Comparison of ENCODE assay signal across 29 cellular contexts in the genomic region with DNA sequence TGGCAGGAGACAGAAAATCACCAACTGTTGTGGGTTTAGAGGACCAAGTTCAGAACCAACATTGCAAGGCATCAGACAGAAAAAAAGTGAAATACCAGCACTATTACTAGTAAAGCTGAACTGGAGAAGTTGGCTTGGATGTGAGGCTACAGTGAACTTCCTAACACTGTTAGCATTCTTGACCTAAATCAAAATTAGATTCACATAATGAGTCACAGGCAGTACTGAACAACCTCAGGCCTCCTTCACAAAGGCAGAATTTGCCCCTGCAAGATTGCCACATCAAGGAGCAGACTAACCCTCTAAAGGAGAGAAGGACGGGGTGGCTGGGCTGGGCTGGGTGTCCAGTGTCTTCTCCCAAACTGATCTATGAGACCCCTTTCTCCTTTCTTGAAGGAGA.
DNase-seq lines count a peak whose midpoint lies in the region; ATAC-seq and TF ChIP-seq lines count a peak whose summit lies in the region.
"Had no signal": no experiment of that assay in that cellular context is flagged by ENCODE, and none has a peak within 500 bp of the region (broad histone marks: within the 10 kb centered on the region; RNA-seq: fewer than 3 reads in every experiment).

No MANE protein-coding gene starts in this region.

- H3K79me1 ChIP-seq in IMR-90 (ENCODE audit: low read depth in 1 of 2, low read length in 2 of 2), result no peaks in the 10 kb centered on the region

- no peak overlapping the region for H2AFZ ChIP-seq in IMR-90 (replicated peaks; ENCODE audit: low read length, poor library complexity)

- TF ChIP-seq POLR2A in IMR-90 (IDR thresholded peaks at IDR 0.05; ENCODE audit: low read depth, low read length), result no peak
- no peak for TF ChIP-seq POLR2A in ovary (IDR thresholded peaks at IDR 0.05)

- peak; percentile 90 for ATAC-seq in IMR-90 (ENCODE audit: low read depth)
- ATAC-seq in GM19351 (IDR thresholded peaks at IDR 0.05; ENCODE audit: unreplicated experiment), result no peak
- ATAC-seq: activated CD4-positive, alpha-beta T cell treated with anti-CD3 and anti-CD28 coated beads for 36 hours; activated naive CD8-positive, alpha-beta T cell treated with anti-CD3 and anti-CD28 coated beads, Interleukin-2, amount 50 U/mL, for 24 hours; left ventricle myocardium superior; naive thymus-derived CD4-positive, alpha-beta T cell; stimulated activated naive CD8-positive, alpha-beta T cell treated with anti-CD3 and anti-CD28 coated beads, Interleukin-15, amount 100 ng/mL, for 72 hours had no signal

- H3K9me3 ChIP-seq in IMR-90 (ENCODE audit: control insufficient read depth, insufficient read depth, low read length) (0 out of 2 replicates have a peak, but pooled peaks cover 2% of the 10 kb centered on the region), ovary (no peaks in the 10 kb centered on the region)
- H3K9me3 ChIP-seq: esophagus muscularis mucosa, uterus had no signal

- intact Hi-C loops in IMR-90 (cut with micrococcal nuclease), result no loop called here
- intact Hi-C loops in ovary (cut with DNase I), result no loop called here

- H2BK20ac ChIP-seq in IMR-90 (ENCODE audit: low read depth, low read length), result no peak overlapping the region

- no peak overlapping the region for H4K5ac ChIP-seq in IMR-90 (ENCODE audit: low read depth, low read length)

- no TSS peak for BruUV-seq in IMR-90 (replicated peaks; lab: Mats Ljungman, UMichigan)

- no peak overlapping the region for H3K56ac ChIP-seq in IMR-90 (ENCODE audit: extremely low read depth, insufficient read depth, low read length)

- H4K20me1 ChIP-seq in IMR-90 (ENCODE audit: insufficient read depth, low read length), result no peaks in the 10 kb centered on the region

- H3K9ac ChIP-seq in IMR-90 (ENCODE audit: low read depth, low read length), result 0 out of 2 replicates have a peak overlapping the region, but pooled peaks have one; percentile 25

- no peak overlapping the region for H3K4me2 ChIP-seq in IMR-90 (ENCODE audit: low read depth, low read length)

- CTCF ChIA-PET in IMR-90 (lab: Yijun Ruan, JAX), result no interaction called here

- H4K8ac ChIP-seq in IMR-90 (ENCODE audit: low read depth in 2 of 2, low read length in 2 of 2), result no peak overlapping the region

- no peak overlapping the region for H2BK5ac ChIP-seq in IMR-90 (ENCODE audit: low read depth, low read length, poor library complexity, severe bottlenecking)

- no peak overlapping the region for H4K91ac ChIP-seq in IMR-90 (ENCODE audit: insufficient read depth, low read depth, low read length)

- no peak overlapping the region for H3K23ac ChIP-seq in IMR-90 (ENCODE audit: low read depth, low read length)

- no peak overlapping the region for H3K4ac ChIP-seq in IMR-90 (ENCODE audit: low read depth, low read length)

- no peak for TF ChIP-seq CTCF in IMR-90 (conservative IDR thresholded peaks at IDR 0.05; ENCODE audit: low read depth, low read length)
- TF ChIP-seq CTCF in choroid plexus epithelial cell (conservative IDR thresholded peaks at IDR 0.05; ENCODE audit: low read depth, low read length), result no peak
- no peak for TF ChIP-seq CTCF in ovary (IDR thresholded peaks at IDR 0.05)

- dilution Hi-C loops in IMR-90 (cut with HindIII; ENCODE audit: low sequenced_read_pairs, unreplicated experiment), result no loop called here

- H2AK9ac ChIP-seq in IMR-90 (replicated peaks; ENCODE audit: low read depth, low read length, poor library complexity), result no peak overlapping the region

- H3K4me1 ChIP-seq in IMR-90 (ENCODE audit: control insufficient read depth, insufficient read depth, low read length) (peaks cover 5% of the 10 kb centered on the region; the same call in 1 of the 2 replicates), ovary (ENCODE audit: insufficient read depth) (no peaks in the 10 kb centered on the region)
- H3K4me1 ChIP-seq: uterus had no signal

- H2BK15ac ChIP-seq in IMR-90 (ENCODE audit: low read depth, low read length), result no peak overlapping the region

- H2BK120ac ChIP-seq in IMR-90 (ENCODE audit: low read depth, low read length), result no peak overlapping the region

- in situ Hi-C loops in IMR-90 (cut with MboI; ENCODE audit: low sequenced_read_pairs), result no loop called here

- DNase-seq in EH (ENCODE audit: low read depth) (peak; percentile 6), IMR-90 (peak; percentile 62), choroid plexus epithelial cell (ENCODE audit: low read depth) (peak; percentile 4), iris pigment epithelial cell (ENCODE audit: low read depth) (peak; percentile 70), amniotic stem cell (lab: John Stamatoyannopoulos, UW) (no peak), ovary (no peak), DMS153 treated with DMSO at 0.1 percent for 48 hours (lab: John Stamatoyannopoulos, UW; ENCODE audit: unreplicated experiment) (no peak)
- DNase-seq: activated CD4-positive, alpha-beta T cell treated with anti-CD3 and anti-CD28 coated beads for 36 hours; activated gamma-delta T cell treated with Interleukin-2 at 50 U/mL for 16 hours; activated naive CD8-positive, alpha-beta T cell treated with anti-CD3 and anti-CD28 coated beads, Interleukin-2, amount 50 U/mL, for 24 hours; activated T-cell treated with anti-CD3 and anti-CD28 coated beads, Interleukin-2, amount 50 U/mL, for 24 hours; cortex of kidney; glutamatergic neuron; islet precursor cell; KBM-7; left ventricle myocardium superior; midbrain; naive thymus-derived CD4-positive, alpha-beta T cell; NCI-H1436 treated with DMSO at 0.1 percent for 48 hours; NCI-H446 treated with DMSO at 0.1 percent for 48 hours; nucleus accumbens; small intestine; stimulated activated CD4-positive, alpha-beta T cell treated with anti-CD3 and anti-CD28 coated beads, Interleukin-1b, Interleukin-23, amount 100 ng/mL, for 48 hours; stimulated activated CD8-positive, alpha-beta memory T cell treated with anti-CD3 and anti-CD28 coated beads, Interleukin-4, amount 100 ng/mL, for 48 hours; stimulated activated naive CD8-positive, alpha-beta T cell treated with anti-CD3 and anti-CD28 coated beads, Interleukin-15, amount 100 ng/mL, for 72 hours; uterus had no signal

- H3K4me3 ChIP-seq in IMR-90 (ENCODE audit: insufficient read depth, low read depth, low read length), result no peak overlapping the region
- no peak overlapping the region for H3K4me3 ChIP-seq in choroid plexus epithelial cell (ENCODE audit: low read depth, low read length)
- no peak overlapping the region for H3K4me3 ChIP-seq in ovary
- H3K4me3 ChIP-seq: cardiac muscle cell, esophagus muscularis mucosa, uterus had no signal

- H3K9me1 ChIP-seq in IMR-90 (ENCODE audit: insufficient read depth, low read length), result no peaks in the 10 kb centered on the region

- H3K27ac ChIP-seq in IMR-90 (ENCODE audit: insufficient read depth, low read length) (no peak overlapping the region; the same call in 1 of the 2 replicates), ovary (no peak overlapping the region)
- H3K27ac ChIP-seq: cardiac muscle cell, esophagus muscularis mucosa, uterus had no signal

- no peak for TF ChIP-seq RAD21 in IMR-90 (IDR thresholded peaks at IDR 0.05; ENCODE audit: low read length)

- no CpG with 5 or more reads among the region's 1 CpG for WGBS in IMR-90 (ENCODE audit: extremely low coverage in 2 of 2, insufficient read length in 1 of 2), 2 experiments
- 68 to 78% (median 72%) methylated on average over 1 of the region's 1 CpG for WGBS in ovary, 3 donors

- no peaks in the 10 kb centered on the region for H3K36me3 ChIP-seq in IMR-90 (ENCODE audit: control insufficient read depth, insufficient read depth, low read length)
- H3K36me3 ChIP-seq in ovary, result no peaks in the 10 kb centered on the region
- H3K36me3 ChIP-seq: cardiac muscle cell, esophagus muscularis mucosa, uterus had no signal

- no peak overlapping the region for H2AK5ac ChIP-seq in IMR-90 (ENCODE audit: low read depth, low read length)

- no peak overlapping the region for H3K18ac ChIP-seq in IMR-90 (ENCODE audit: low read depth, low read length)

- no peak overlapping the region for H3K14ac ChIP-seq in IMR-90 (replicated peaks; ENCODE audit: low read depth, low read length)

- POLR2A ChIA-PET in IMR-90 (lab: Charles Lee; ENCODE audit: unreplicated experiment), result no interaction called here

- no peak for TF ChIP-seq EP300 in ovary (IDR thresholded peaks at IDR 0.05)

- H3K27me3 ChIP-seq in IMR-90 (ENCODE audit: control insufficient read depth, insufficient read depth, low read length) (no peaks in the 10 kb centered on the region), ovary (no peaks in the 10 kb centered on the region)
- H3K27me3 ChIP-seq: cardiac muscle cell, esophagus muscularis mucosa, uterus had no signal

TF ChIP-seq in IMR-90, 13 proteins besides CTCF, POLR2A, EP300 and RAD21:
- TF ChIP-seq NFE2L2 (IDR thresholded peaks at IDR 0.05; ENCODE audit: low read depth, low read length) (no peak), MAFK (IDR thresholded peaks at IDR 0.05; ENCODE audit: low read depth, low read length) (no peak), SMC3 (IDR thresholded peaks at IDR 0.05; ENCODE audit: low read depth, low read length) (no peak), CEBPB (IDR thresholded peaks at IDR 0.05; ENCODE audit: low read depth, low read length) (peak; percentile 43; the same call in 1 of the 2 replicates), CHD1 (IDR thresholded peaks at IDR 0.05; ENCODE audit: low read depth, low read length) (no peak)

Comparison
In these comparisons a context has a peak if more than half of its experiments do, and no peak if none do; other contexts are left out.
1. DNase-seq: peak in EH (single experiment), IMR-90 (single experiment), choroid plexus epithelial cell (single experiment) and iris pigment epithelial cell (single experiment); none in amniotic stem cell (single experiment), ovary (0 of 5) and DMS153 treated with DMSO at 0.1 percent for 48 hours (single experiment).